8 cellular contexts compared by ENCODE assay signal in the genomic region with DNA sequence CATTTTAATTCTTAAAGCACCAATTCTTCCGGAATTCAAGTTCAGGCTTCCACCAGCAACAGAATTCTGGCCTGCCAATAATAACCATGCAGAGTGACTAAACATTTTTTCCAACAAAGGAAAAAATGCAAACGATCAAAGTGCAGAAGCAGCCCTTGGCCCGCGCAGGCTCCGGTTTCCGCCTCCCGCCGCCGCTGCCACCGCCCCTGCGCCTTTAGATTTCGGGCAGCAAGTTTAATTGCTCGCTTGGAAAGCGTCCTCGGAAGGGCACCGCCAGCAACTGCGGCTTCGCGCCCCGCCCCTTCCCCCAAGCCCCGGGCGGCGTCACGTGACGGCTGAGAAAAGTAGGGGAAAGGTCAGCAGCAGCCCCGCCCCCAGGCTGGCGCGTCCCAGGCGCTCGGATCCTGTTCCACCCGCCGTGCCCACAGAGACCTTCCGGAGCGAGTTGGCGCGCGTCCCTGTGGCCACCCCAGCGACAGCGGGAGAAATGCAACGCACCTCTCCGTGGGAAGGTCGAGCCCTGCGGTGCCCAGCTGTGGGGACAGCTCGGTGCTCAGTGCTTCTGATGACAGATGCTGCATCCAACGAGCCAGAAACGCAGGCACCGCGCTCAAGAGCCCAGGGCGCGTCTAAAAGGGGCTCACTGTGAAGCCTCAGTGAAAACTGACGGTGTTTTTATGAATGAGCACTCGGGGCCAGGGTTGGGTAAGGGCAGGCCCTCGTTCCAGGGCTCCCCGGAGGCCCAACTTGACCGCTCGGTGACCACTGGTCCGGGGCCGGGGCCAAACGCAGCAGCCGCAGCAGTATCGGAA. TPM values are rescaled to one million over a fixed set of nuclear protein-coding genes. Genes with fewer than 3 reads are reported as not detected.
DNase-seq lines count a peak whose midpoint lies in the region; ATAC-seq, FAIRE-seq and TF ChIP-seq lines count a peak whose summit lies in the region.

No MANE protein-coding gene starts in this region.

- H3K4me3 Mint-ChIP-seq in dendritic cell treated with granulocyte-macrophage colony-stimulating factor and Interleukin-4, amounts not matched to agents 40 ng/mL and 50 ng/mL, for 4 days = peak overlapping the region; percentile 64

- H3K27me3 Mint-ChIP-seq in dendritic cell treated with granulocyte-macrophage colony-stimulating factor and Interleukin-4, amounts not matched to agents 40 ng/mL and 50 ng/mL, for 4 days = peaks cover 4% of the 10 kb centered on the region

- peak; percentile 21 for ATAC-seq in GM18861 (IDR thresholded peaks at IDR 0.05; ENCODE audit: unreplicated experiment)
- peak; percentile 39 for ATAC-seq in HG03378 (IDR thresholded peaks at IDR 0.05; ENCODE audit: unreplicated experiment)
- peak; percentile 78 for ATAC-seq in left lung

- H3K4me3 ChIP-seq in left lung = peak overlapping the region; percentile 25 to 99

- peaks cover 0 to 7% of the 10 kb centered on the region in 2 donors for H3K36me3 ChIP-seq in left lung

- no peak for TF ChIP-seq CTCF in left lung (IDR thresholded peaks at IDR 0.05)

- no peaks in the 10 kb centered on the region for H3K27me3 ChIP-seq in left lung

- no peaks in the 10 kb centered on the region for H3K9me3 ChIP-seq in left lung

- DNase-seq in NCI-H526 treated with DMSO at 0.1 percent for 48 hours (lab: John Stamatoyannopoulos, UW) = peak; percentile 95
- DNase-seq in activated CD4-positive, alpha-beta T cell treated with anti-CD3 and anti-CD28 coated beads, Interleukin-2, amount 50 U/mL, for 24 hours (ENCODE audit: low read depth in 1 of 2, low spot score in 1 of 2) = peak; percentile 82 to 89
- peak; percentile 97 to 99 for DNase-seq in left lung
- DNase-seq in stimulated activated CD4-positive, alpha-beta T cell treated with anti-CD3 and anti-CD28 coated beads, Interleukin-2, amount 100 ng/mL, for 24 hours = peak; percentile 96 to 97

- peak; percentile 52 for FAIRE-seq in A204.1 (lab: Jason Lieb, UNC)

- intact Hi-C loops in dendritic cell treated with granulocyte-macrophage colony-stimulating factor and Interleukin-4, amounts not matched to agents 40 ng/mL and 50 ng/mL, for 4 days (cut with micrococcal nuclease) = no loop called here
- intact Hi-C loops in left lung (cut with DNase I) = no loop called here

- H3K27ac Mint-ChIP-seq in dendritic cell treated with granulocyte-macrophage colony-stimulating factor and Interleukin-4, amounts not matched to agents 40 ng/mL and 50 ng/mL, for 4 days = peak overlapping the region; percentile 82

- H3K27ac ChIP-seq in left lung = peak overlapping the region; percentile 95 to 98

- H3K36me3 Mint-ChIP-seq in dendritic cell treated with granulocyte-macrophage colony-stimulating factor and Interleukin-4, amounts not matched to agents 40 ng/mL and 50 ng/mL, for 4 days (ENCODE audit: low read depth) = no peaks in the 10 kb centered on the region

- H3K4me1 ChIP-seq in left lung = peaks cover 24 to 78% of the 10 kb centered on the region in 2 donors

- no peaks in the 10 kb centered on the region for H3K9me3 Mint-ChIP-seq in dendritic cell treated with granulocyte-macrophage colony-stimulating factor and Interleukin-4, amounts not matched to agents 40 ng/mL and 50 ng/mL, for 4 days

- peaks cover 66% of the 10 kb centered on the region for H3K4me1 Mint-ChIP-seq in dendritic cell treated with granulocyte-macrophage colony-stimulating factor and Interleukin-4, amounts not matched to agents 40 ng/mL and 50 ng/mL, for 4 days (ENCODE audit: low read depth)

RNA-seq across cellular contexts. Expression of a gene that starts 2.5 kb away (rescaled TPM):
- 10 to 100 TPM; 50.0 to 83.9 TPM for total RNA-seq in left lung

Comparison
In these comparisons a context has a peak if more than half of its experiments do, and no peak if none do; other contexts are left out.
1. Peak in every context shown above with its lines: DNase-seq, ATAC-seq, H3K4me3 ChIP-seq and H3K27ac ChIP-seq.
2. ATAC-seq: peak in every context shown above with its lines; median percentile 78 in left lung; 39 in HG03378; 21 in GM18861.